In the genomic region with DNA sequence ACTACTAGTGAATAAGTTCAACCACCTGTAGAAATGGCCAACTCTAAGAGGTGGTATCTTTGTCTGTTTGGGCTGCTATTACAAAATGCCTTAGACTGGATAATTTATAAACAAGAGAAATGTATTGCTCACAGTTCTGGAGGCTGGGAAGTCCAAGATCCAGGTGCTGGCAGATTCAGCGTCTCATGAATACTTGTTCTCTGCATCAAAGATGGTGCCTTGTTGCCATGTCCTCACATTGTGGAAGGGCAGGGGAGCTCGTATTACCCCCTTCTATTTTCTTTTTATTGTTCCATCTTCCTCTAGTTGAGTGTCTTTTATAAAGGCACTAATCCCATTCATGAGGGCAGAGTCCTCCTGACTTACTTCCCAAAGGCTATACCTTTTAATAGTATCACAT, we compare ENCODE assay signal across 29 cellular contexts.
"Had no signal": no experiment of that assay in that cellular context is flagged by ENCODE, and none has a peak within 500 bp of the region (broad histone marks: within the 10 kb centered on the region; RNA-seq: fewer than 3 reads in every experiment).

No MANE protein-coding gene starts in this region.

- H3K36me3 Mint-ChIP-seq: stimulated activated effector memory CD8-positive, alpha-beta T cell treated with anti-CD3 and anti-CD28 coated beads, Interleukin-12 subunit alpha, Interleukin-12 subunit beta, amount 100 ng/mL, for 72 hours had no signal

- H3K9me3 Mint-ChIP-seq: stimulated activated effector memory CD8-positive, alpha-beta T cell treated with anti-CD3 and anti-CD28 coated beads, Interleukin-12 subunit alpha, Interleukin-12 subunit beta, amount 100 ng/mL, for 72 hours; stimulated activated naive CD8-positive, alpha-beta T cell treated with anti-CD3 and anti-CD28 coated beads, Interleukin-15, Interleukin-2, amounts not matched to agents 100 ng/mL and 50 ng/mL, for 24 hours had no signal

- ATAC-seq: stimulated activated effector memory CD8-positive, alpha-beta T cell treated with anti-CD3 and anti-CD28 coated beads, Interleukin-12 subunit alpha, Interleukin-12 subunit beta, amount 100 ng/mL, for 72 hours; stimulated activated memory B cell treated with anti-CD40 and anti-IgM and Interleukin-4, amounts not matched to agents 10 μg/mL and 1 μg/mL and 100 μg/mL, for 72 hours; stimulated activated naive B cell treated with anti-CD40 and anti-IgM and Interleukin-4, amounts not matched to agents 10 μg/mL and 1 μg/mL and 100 μg/mL, for 72 hours; stimulated activated naive CD8-positive, alpha-beta T cell treated with anti-CD3 and anti-CD28 coated beads, Interleukin-15, amount 100 ng/mL, for 72 hours; stimulated activated naive CD8-positive, alpha-beta T cell treated with anti-CD3 and anti-CD28 coated beads, Interleukin-15, Interleukin-2, amounts not matched to agents 100 U/mL and 50 U/mL, for 24 hours; upper lobe of right lung had no signal

- H3K36me3 ChIP-seq: stomach, suprapubic skin, thoracic aorta, thyroid gland, tibial artery, tibial nerve, transverse colon, upper lobe of left lung, upper lobe of right lung, uterus, vagina had no signal

- H3K27me3 Mint-ChIP-seq: stimulated activated memory B cell treated with anti-CD40 and anti-IgM and Interleukin-4, amounts not matched to agents 10 μg/mL and 1 μg/mL and 100 μg/mL, for 72 hours; stimulated activated naive B cell treated with anti-CD40 and anti-IgM and Interleukin-4, amounts not matched to agents 10 μg/mL and 1 μg/mL and 100 μg/mL, for 72 hours; stimulated activated naive CD8-positive, alpha-beta T cell treated with anti-CD3 and anti-CD28 coated beads, Interleukin-15, amount 100 ng/mL, for 72 hours; stimulated activated naive CD8-positive, alpha-beta T cell treated with anti-CD3 and anti-CD28 coated beads, Interleukin-15, Interleukin-2, amounts not matched to agents 100 ng/mL and 50 ng/mL, for 24 hours; type B pancreatic cell had no signal

- DNase-seq: stimulated activated CD4-positive, alpha-beta T cell treated with anti-CD3 and anti-CD28 coated beads, Interleukin-2, amount 100 ng/mL, for 48 hours; stimulated activated CD4-positive, alpha-beta T cell treated with anti-CD3 and anti-CD28 coated beads, Interleukin-4, amount 100 ng/mL, for 1 hour; stimulated activated CD4-positive, alpha-beta T cell treated with anti-CD3 and anti-CD28 coated beads, Interleukin-4, amount 100 ng/mL, for 24 hours; stimulated activated CD4-positive, alpha-beta T cell treated with anti-CD3 and anti-CD28 coated beads, Interleukin-4, amount 100 ng/mL, for 4 hours; stimulated activated CD8-positive, alpha-beta memory T cell treated with anti-CD3 and anti-CD28 coated beads, Interleukin-4, amount 100 ng/mL, for 48 hours; stimulated activated naive B cell treated with anti-CD40 and anti-IgM and Interleukin-4, amounts not matched to agents 10 μg/mL and 1 μg/mL and 100 μg/mL, for 72 hours; stimulated activated naive CD4-positive, alpha-beta T cell; stimulated activated naive CD4-positive, alpha-beta T cell treated with Interleukin-2 at 50 U/mL for 16 hours; stimulated activated naive CD8-positive, alpha-beta T cell treated with anti-CD3 and anti-CD28 coated beads, Interleukin-15, amount 100 ng/mL, for 72 hours; stimulated activated naive CD8-positive, alpha-beta T cell treated with anti-CD3 and anti-CD28 coated beads, Interleukin-15, Interleukin-2, amounts not matched to agents 100 U/mL and 50 U/mL, for 24 hours; stomach; substantia nigra; testis; thyroid gland; tibial artery; transverse colon; trophoblast cell; upper lobe of left lung; upper lobe of right lung; uterus had no signal

- H3K4me3 ChIP-seq: stomach, suprapubic skin, testis, thoracic aorta, thyroid gland, tibial artery, tibial nerve, transverse colon, upper lobe of left lung, upper lobe of right lung, uterus, vagina had no signal

- H3K27me3 ChIP-seq: stomach, suprapubic skin, testis, thyroid gland, tibial artery, tibial nerve, transverse colon, upper lobe of left lung, upper lobe of right lung, uterus, vagina had no signal

- H3K9me3 ChIP-seq: stomach, suprapubic skin, testis, thoracic aorta, thyroid gland, tibial artery, tibial nerve, transverse colon, upper lobe of left lung, uterus, vagina had no signal

- H3K4me3 Mint-ChIP-seq: stimulated activated effector memory CD8-positive, alpha-beta T cell treated with anti-CD3 and anti-CD28 coated beads, Interleukin-12 subunit alpha, Interleukin-12 subunit beta, amount 100 ng/mL, for 72 hours; stimulated activated memory B cell treated with anti-CD40 and anti-IgM and Interleukin-4, amounts not matched to agents 10 μg/mL and 1 μg/mL and 100 μg/mL, for 72 hours; stimulated activated naive B cell treated with anti-CD40 and anti-IgM and Interleukin-4, amounts not matched to agents 10 μg/mL and 1 μg/mL and 100 μg/mL, for 72 hours; stimulated activated naive CD8-positive, alpha-beta T cell treated with anti-CD3 and anti-CD28 coated beads, Interleukin-15, amount 100 ng/mL, for 72 hours; stimulated activated naive CD8-positive, alpha-beta T cell treated with anti-CD3 and anti-CD28 coated beads, Interleukin-15, Interleukin-2, amounts not matched to agents 100 ng/mL and 50 ng/mL, for 24 hours; type B pancreatic cell had no signal

- H3K4me1 Mint-ChIP-seq: stimulated activated effector memory CD8-positive, alpha-beta T cell treated with anti-CD3 and anti-CD28 coated beads, Interleukin-12 subunit alpha, Interleukin-12 subunit beta, amount 100 ng/mL, for 72 hours had no signal

- H3K4me1 ChIP-seq: upper lobe of left lung, upper lobe of right lung had no signal

- FAIRE-seq: urothelium cell line had no signal

- H3K27ac ChIP-seq: stomach, suprapubic skin, testis, thoracic aorta, thyroid gland, tibial artery, tibial nerve, transverse colon, upper lobe of left lung, upper lobe of right lung, uterus, vagina had no signal

- H3K27ac Mint-ChIP-seq: stimulated activated effector memory CD8-positive, alpha-beta T cell treated with anti-CD3 and anti-CD28 coated beads, Interleukin-12 subunit alpha, Interleukin-12 subunit beta, amount 100 ng/mL, for 72 hours; stimulated activated memory B cell treated with anti-CD40 and anti-IgM and Interleukin-4, amounts not matched to agents 10 μg/mL and 1 μg/mL and 100 μg/mL, for 72 hours; stimulated activated naive B cell treated with anti-CD40 and anti-IgM and Interleukin-4, amounts not matched to agents 10 μg/mL and 1 μg/mL and 100 μg/mL, for 72 hours; stimulated activated naive CD8-positive, alpha-beta T cell treated with anti-CD3 and anti-CD28 coated beads, Interleukin-15, amount 100 ng/mL, for 72 hours; stimulated activated naive CD8-positive, alpha-beta T cell treated with anti-CD3 and anti-CD28 coated beads, Interleukin-15, Interleukin-2, amounts not matched to agents 100 ng/mL and 50 ng/mL, for 24 hours had no signal
